Comparison of ENCODE assay signal across 25 cellular contexts in the genomic region with DNA sequence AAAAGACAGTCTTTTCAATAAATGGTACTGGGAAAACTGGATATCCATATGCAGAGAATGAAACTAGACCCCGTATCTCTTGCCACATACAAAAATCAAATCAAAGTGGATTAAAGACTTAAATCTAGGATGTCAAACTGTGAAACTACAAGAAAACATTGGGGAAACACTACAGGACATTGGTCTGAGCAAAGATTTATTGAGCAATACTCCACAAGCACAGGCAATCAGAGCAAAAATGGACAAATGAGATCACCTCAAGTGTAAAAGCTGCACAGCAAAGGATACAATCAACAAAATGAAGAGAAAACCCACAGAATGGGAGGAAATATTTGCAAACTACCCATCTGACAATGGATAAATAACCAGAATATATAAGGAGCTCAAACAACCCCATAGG.
"Had no signal": no experiment of that assay in that cellular context is flagged by ENCODE, and none has a peak within 500 bp of the region (broad histone marks: within the 10 kb centered on the region; RNA-seq: fewer than 3 reads in every experiment).

No MANE protein-coding gene starts in this region.

- DNase-seq: activated B cell treated with CpG ODN at 0.5 μM for 24 hours; activated CD4-positive, alpha-beta T cell treated with anti-CD3 and anti-CD28 coated beads, Interleukin-2, amount 10 ng/mL, durations not matched to agents 24 days and 14 days; activated naive CD4-positive, alpha-beta T cell treated with Interleukin-2 at 50 U/mL for 16 hours; amniotic stem cell; dermis blood vessel endothelial cell; effector memory CD4-positive, alpha-beta T cell; esophagus squamous epithelium; heart right ventricle; kidney glomerular epithelial cell; left ventricle myocardium inferior; mucosa of descending colon; naive B cell; retina; stimulated activated CD4-positive, alpha-beta T cell treated with anti-CD3 and anti-CD28 coated beads, Interleukin-12 subunit alpha, Interleukin-12 subunit beta, amount 100 ng/mL, for 4 hours; stimulated activated CD4-positive, alpha-beta T cell treated with anti-CD3 and anti-CD28 coated beads, Interleukin-2, amount 100 ng/mL, for 24 hours; stimulated activated naive CD4-positive, alpha-beta T cell treated with Interleukin-2 at 50 U/mL for 16 hours; T-helper 9 cell; transverse colon; uterus had no signal

- H3K27ac Mint-ChIP-seq: activated B cell treated with CpG ODN at 0.5 μM for 24 hours; activated CD4-positive, alpha-beta T cell treated with anti-CD3 and anti-CD28 coated beads, Interleukin-2, amount 10 ng/mL, durations not matched to agents 24 days and 14 days; activated T-helper 1 cell treated with anti-CD3 and anti-CD28 coated beads, Interleukin-12 subunit alpha, Interleukin-12 subunit beta, Interleukin-2, Interleukin-4 antibody, amounts not matched to agents 30 ng/mL and 10 ng/mL and 1 ng/mL, durations not matched to agents 14 hours and 24 hours and 36 hours; memory B cell had no signal

- H3K36me3 ChIP-seq: cardiac muscle cell, esophagus squamous epithelium, heart right ventricle, left ventricle myocardium inferior, suprapubic skin, transverse colon, uterus had no signal

- H3K4me3 ChIP-seq: cardiac muscle cell, esophagus squamous epithelium, heart right ventricle, left ventricle myocardium inferior, mucosa of descending colon, SK-N-MC, suprapubic skin, transverse colon, uterus had no signal

- H3K36me3 Mint-ChIP-seq: memory B cell, naive B cell had no signal

- H3K9ac ChIP-seq: parathyroid adenoma had no signal

- H3K27me3 Mint-ChIP-seq: activated B cell treated with CpG ODN at 0.5 μM for 24 hours; activated CD4-positive, alpha-beta T cell treated with anti-CD3 and anti-CD28 coated beads, Interleukin-2, amount 10 ng/mL, durations not matched to agents 24 days and 14 days; memory B cell; naive B cell had no signal

- H3K27me3 ChIP-seq: esophagus squamous epithelium, heart right ventricle, suprapubic skin, transverse colon, uterus had no signal

- H3K4me1 ChIP-seq: heart right ventricle, parathyroid adenoma, uterus had no signal

- H3K9me3 Mint-ChIP-seq: activated B cell treated with CpG ODN at 0.5 μM for 24 hours; activated T-helper 1 cell treated with anti-CD3 and anti-CD28 coated beads, Interleukin-12 subunit alpha, Interleukin-12 subunit beta, Interleukin-2, Interleukin-4 antibody, amounts not matched to agents 30 ng/mL and 10 ng/mL and 1 ng/mL, durations not matched to agents 14 hours and 24 hours and 36 hours; memory B cell had no signal

- H3K27ac ChIP-seq: cardiac muscle cell, esophagus squamous epithelium, heart right ventricle, left ventricle myocardium inferior, parathyroid adenoma, SK-N-MC, suprapubic skin, transverse colon, uterus had no signal

- ATAC-seq: mucosa of descending colon had no signal

- H3K4me3 Mint-ChIP-seq: activated B cell treated with CpG ODN at 0.5 μM for 24 hours; activated CD4-positive, alpha-beta T cell treated with anti-CD3 and anti-CD28 coated beads, Interleukin-2, amount 10 ng/mL, durations not matched to agents 24 days and 14 days; activated T-helper 1 cell treated with anti-CD3 and anti-CD28 coated beads, Interleukin-12 subunit alpha, Interleukin-12 subunit beta, Interleukin-2, Interleukin-4 antibody, amounts not matched to agents 30 ng/mL and 10 ng/mL and 1 ng/mL, durations not matched to agents 14 hours and 24 hours and 36 hours; memory B cell had no signal

- H3K9me3 ChIP-seq: esophagus squamous epithelium, heart right ventricle, left ventricle myocardium inferior, mucosa of descending colon, suprapubic skin, transverse colon, uterus had no signal
